8 cellular contexts compared by ENCODE assay signal in the genomic region with DNA sequence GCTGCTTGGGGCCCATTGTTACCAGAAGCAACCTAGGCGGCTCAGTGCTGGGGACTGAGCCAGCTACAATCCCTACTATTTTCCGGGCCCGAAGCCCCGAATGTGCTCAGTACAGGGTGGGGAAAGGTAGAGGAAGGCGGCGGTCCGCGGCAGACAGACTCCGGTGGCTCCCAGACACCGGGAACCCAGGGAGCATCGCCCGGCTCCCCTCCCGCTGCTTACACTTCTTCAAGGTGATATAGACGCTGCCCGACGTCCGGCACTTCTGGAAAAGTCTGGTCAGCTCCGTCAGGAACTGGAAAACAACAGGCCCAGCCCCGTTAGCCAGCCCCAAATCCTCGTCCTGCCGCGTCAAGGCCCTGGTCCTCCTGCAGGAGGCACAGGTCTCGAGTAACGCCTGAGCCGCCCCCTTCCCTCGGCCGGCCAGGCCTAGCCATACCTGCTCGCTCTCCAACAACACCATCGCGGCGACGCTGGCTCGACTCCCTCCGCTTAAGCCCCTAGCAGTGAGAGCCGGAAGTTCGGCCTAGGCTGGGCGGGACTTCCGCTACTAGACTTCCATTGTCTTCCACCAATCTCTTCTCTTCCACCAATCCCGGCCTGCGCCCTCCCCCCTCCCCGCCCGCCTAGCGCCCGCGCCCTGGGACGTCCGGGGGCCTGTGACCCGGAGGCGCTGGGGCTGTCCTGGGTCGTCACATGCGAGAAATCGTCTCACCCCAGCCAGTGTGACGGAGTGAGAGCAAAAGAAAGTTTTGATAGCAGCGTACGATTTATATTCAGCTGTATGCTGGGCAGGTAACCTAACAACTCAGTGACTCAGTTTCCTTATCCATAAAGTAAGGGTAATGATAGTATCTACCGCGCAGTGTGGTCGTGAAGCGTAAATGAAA. TPM values are rescaled to one million over a fixed set of nuclear protein-coding genes. Genes with fewer than 3 reads are reported as not detected.
DNase-seq lines count a peak whose midpoint lies in the region; ATAC-seq and TF ChIP-seq lines count a peak whose summit lies in the region.

A gene with protein sequence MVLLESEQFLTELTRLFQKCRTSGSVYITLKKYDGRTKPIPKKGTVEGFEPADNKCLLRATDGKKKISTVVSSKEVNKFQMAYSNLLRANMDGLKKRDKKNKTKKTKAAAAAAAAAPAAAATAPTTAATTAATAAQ (minus strand): TSS at position 528 of the 890 bp plus-strand sequence. CDS start 65 bp downstream, at position 463.

- peaks cover 33 to 38% of the 10 kb centered on the region in 2 donors for H3K36me3 Mint-ChIP-seq in activated naive CD4-positive, alpha-beta T cell treated with anti-CD3 and anti-CD28 coated beads, Interleukin-2, amount 50 U/mL, for 72 hours

- peak within 1 kb of the TSS; percentile 96 for H3K27ac ChIP-seq in suprapubic skin

- peaks cover 34% of the 10 kb centered on the region for H3K36me3 ChIP-seq in suprapubic skin

- TF ChIP-seq POLR2A in GM10847 (IDR thresholded peaks at IDR 0.05; ENCODE audit: extremely low read depth, insufficient read length), result peak; percentile 75
- TF ChIP-seq POLR2A in suprapubic skin (IDR thresholded peaks at IDR 0.05), result peak in 1 of 2 donors; percentile 79

- no peaks in the 10 kb centered on the region for H3K9me3 ChIP-seq in suprapubic skin

- peak within 1 kb of the TSS; percentile 85 for H3K4me3 ChIP-seq in suprapubic skin

- TF ChIP-seq CTCF in suprapubic skin (IDR thresholded peaks at IDR 0.05), result peak in 1 of 2 donors; percentile 20

- H3K27ac Mint-ChIP-seq in activated naive CD4-positive, alpha-beta T cell treated with anti-CD3 and anti-CD28 coated beads, Interleukin-2, amount 50 U/mL, for 72 hours, result peak within 1 kb of the TSS; percentile 99

- ATAC-seq in HG02642 (IDR thresholded peaks at IDR 0.05; ENCODE audit: poor library complexity, unreplicated experiment), result peak; percentile 94
- peak; percentile 94 to 98 for ATAC-seq in activated naive CD4-positive, alpha-beta T cell treated with anti-CD3 and anti-CD28 coated beads, Interleukin-2, amount 50 U/mL, for 72 hours

- H3K9me3 Mint-ChIP-seq in activated naive CD4-positive, alpha-beta T cell treated with anti-CD3 and anti-CD28 coated beads, Interleukin-2, amount 50 U/mL, for 72 hours, result no peaks in the 10 kb centered on the region

- peak; percentile 77 for DNase-seq in NCI-H1105 (lab: John Stamatoyannopoulos, UW)
- DNase-seq in SKM-1 (lab: John Stamatoyannopoulos, UW; ENCODE audit: unreplicated experiment), result peak; percentile 77
- DNase-seq in activated naive CD4-positive, alpha-beta T cell treated with anti-CD3 and anti-CD28 coated beads, Interleukin-2, amount 50 U/mL, for 72 hours (ENCODE audit: low spot score in 2 of 2), result peak; percentile 88 to 95
- no peak for DNase-seq in glomerular endothelial cell (ENCODE audit: extremely low read depth, low read depth, low spot score)
- peak; percentile 92 for DNase-seq in occipital lobe (lab: John Stamatoyannopoulos, UW)
- DNase-seq in suprapubic skin (ENCODE audit: low spot score in 2 of 2), result peak; percentile 97 to 98

- under 1% methylated on average over 45 of the region's 59 CpGs for WGBS in suprapubic skin

- TF ChIP-seq EP300 in suprapubic skin (IDR thresholded peaks at IDR 0.05), result no peak

- H3K4me1 ChIP-seq in suprapubic skin, result peaks cover 21% of the 10 kb centered on the region

- no peaks in the 10 kb centered on the region for H3K27me3 ChIP-seq in suprapubic skin

RNA-seq across cellular contexts. Expression of the gene that starts here (rescaled TPM):
- 100 to 1,000 TPM; 146 to 182 TPM for total RNA-seq in activated naive CD4-positive, alpha-beta T cell treated with anti-CD3 and anti-CD28 coated beads, Interleukin-2, amount 50 U/mL, for 72 hours
- total RNA-seq in glomerular endothelial cell (383 and 571 TPM in 2 replicates), occipital lobe (112 TPM), suprapubic skin (100 to 1,000 TPM; 161 to 218 (median 170) TPM)
